ENCODE assay signal across 9 cellular contexts in the genomic region with DNA sequence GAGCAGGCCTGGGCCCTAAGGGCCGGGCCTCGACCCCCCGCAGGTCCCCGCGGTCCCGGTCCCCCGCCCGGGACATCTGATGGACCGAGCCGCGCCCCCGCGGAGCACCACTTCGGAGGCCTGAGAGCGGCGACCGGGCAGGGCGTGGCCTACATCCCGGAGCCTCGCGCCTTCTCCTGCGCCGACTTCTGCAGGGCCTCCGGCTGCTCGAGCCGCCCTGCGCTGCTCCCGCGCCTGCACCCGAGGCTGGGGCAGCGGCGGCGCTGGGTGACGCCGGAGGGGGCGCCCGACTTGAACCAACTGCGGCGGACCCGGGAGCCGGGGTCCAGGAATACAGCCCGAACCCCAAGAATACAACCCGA. TPM values are rescaled to one million over a fixed set of nuclear protein-coding genes. Genes with fewer than 3 reads are reported as not detected.
DNase-seq lines count a peak whose midpoint lies in the region; ATAC-seq and TF ChIP-seq lines count a peak whose summit lies in the region.
"Had no signal": no experiment of that assay in that cellular context is flagged by ENCODE, and none has a peak within 500 bp of the region (broad histone marks: within the 10 kb centered on the region; RNA-seq: fewer than 3 reads in every experiment).

No MANE protein-coding gene starts in this region.

- ATAC-seq in left colon (peak; percentile 60), GM19395 (IDR thresholded peaks at IDR 0.05; ENCODE audit: unreplicated experiment) (no peak)
- peak; percentile 63 to 74 for ATAC-seq in stimulated activated naive B cell treated with anti-CD40 and anti-IgM and Interleukin-4, amounts not matched to agents 10 μg/mL and 1 μg/mL and 100 μg/mL, for 72 hours (replicated peaks)

- H3K27ac ChIP-seq in Peyer's patch = no peak overlapping the region

- H3K9me3 ChIP-seq in Peyer's patch = no peaks in the 10 kb centered on the region

- H3K4me1 Mint-ChIP-seq in activated naive CD4-positive, alpha-beta T cell treated with anti-CD3 and anti-CD28 coated beads, Interleukin-2, amount 50 U/mL, for 24 hours = peaks cover 8% of the 10 kb centered on the region
- no peaks in the 10 kb centered on the region for H3K4me1 Mint-ChIP-seq in stimulated activated naive B cell treated with anti-CD40 and anti-IgM and Interleukin-4, amounts not matched to agents 10 μg/mL and 1 μg/mL and 100 μg/mL, for 72 hours

- H3K4me3 ChIP-seq in Peyer's patch = peak overlapping the region; percentile 21 to 41 (median 32)

- DNase-seq in Peyer's patch (peak in 2 of 3 donors; percentile 62 to 65), left colon (peak in 1 of 2 donors; percentile 53), OCI-M1 (lab: John Stamatoyannopoulos, UW) (no peak), epidermal melanocyte (ENCODE audit: insufficient read length, low spot score) (no peak), GM03348 (ENCODE audit: low spot score) (no peak)
- DNase-seq in stimulated activated naive B cell treated with anti-CD40 and anti-IgM and Interleukin-4, amounts not matched to agents 10 μg/mL and 1 μg/mL and 100 μg/mL, for 72 hours = no peak

- H3K4me1 ChIP-seq in Peyer's patch = peaks cover 0 to 10% (median 0%) of the 10 kb centered on the region in 4 donors

- TF ChIP-seq CTCF in Peyer's patch (IDR thresholded peaks at IDR 0.05) = no peak

- H3K36me3 ChIP-seq in Peyer's patch = no peaks in the 10 kb centered on the region

- peaks cover 0 to 8% of the 10 kb centered on the region in 2 donors for H3K27me3 ChIP-seq in Peyer's patch

- H3K27me3 Mint-ChIP-seq in activated naive CD4-positive, alpha-beta T cell treated with anti-CD3 and anti-CD28 coated beads, Interleukin-2, amount 50 U/mL, for 24 hours = peaks cover 3% of the 10 kb centered on the region
- H3K27me3 Mint-ChIP-seq in stimulated activated naive B cell treated with anti-CD40 and anti-IgM and Interleukin-4, amounts not matched to agents 10 μg/mL and 1 μg/mL and 100 μg/mL, for 72 hours = peaks cover 41 to 44% of the 10 kb centered on the region in 2 donors

- H3K36me3 Mint-ChIP-seq in activated naive CD4-positive, alpha-beta T cell treated with anti-CD3 and anti-CD28 coated beads, Interleukin-2, amount 50 U/mL, for 24 hours = peaks cover 4% of the 10 kb centered on the region
- peaks cover 8 to 21% of the 10 kb centered on the region in 2 donors for H3K36me3 Mint-ChIP-seq in stimulated activated naive B cell treated with anti-CD40 and anti-IgM and Interleukin-4, amounts not matched to agents 10 μg/mL and 1 μg/mL and 100 μg/mL, for 72 hours

- H3K4me3 Mint-ChIP-seq in activated naive CD4-positive, alpha-beta T cell treated with anti-CD3 and anti-CD28 coated beads, Interleukin-2, amount 50 U/mL, for 24 hours = peak overlapping the region; percentile 37
- peak overlapping the region; percentile 29 to 59 for H3K4me3 Mint-ChIP-seq in stimulated activated naive B cell treated with anti-CD40 and anti-IgM and Interleukin-4, amounts not matched to agents 10 μg/mL and 1 μg/mL and 100 μg/mL, for 72 hours

- no peak for TF ChIP-seq POLR2A in Peyer's patch (IDR thresholded peaks at IDR 0.05)

- intact Hi-C loops in left colon (cut with DNase I, micrococcal nuclease) = no loop called here

- no peaks in the 10 kb centered on the region for H3K9me3 Mint-ChIP-seq in activated naive CD4-positive, alpha-beta T cell treated with anti-CD3 and anti-CD28 coated beads, Interleukin-2, amount 50 U/mL, for 24 hours
- peaks cover 9 to 17% of the 10 kb centered on the region in 2 donors for H3K9me3 Mint-ChIP-seq in stimulated activated naive B cell treated with anti-CD40 and anti-IgM and Interleukin-4, amounts not matched to agents 10 μg/mL and 1 μg/mL and 100 μg/mL, for 72 hours

- H3K27ac Mint-ChIP-seq in activated naive CD4-positive, alpha-beta T cell treated with anti-CD3 and anti-CD28 coated beads, Interleukin-2, amount 50 U/mL, for 24 hours = no peak overlapping the region
- no peak overlapping the region for H3K27ac Mint-ChIP-seq in stimulated activated naive B cell treated with anti-CD40 and anti-IgM and Interleukin-4, amounts not matched to agents 10 μg/mL and 1 μg/mL and 100 μg/mL, for 72 hours

RNA-seq across cellular contexts. Expression of a gene that starts 14.9 kb away (rescaled TPM):
- total RNA-seq in Peyer's patch = not detected
- total RNA-seq in left colon = under 1 TPM; 0.39 to 0.55 TPM
- total RNA-seq: SK-MEL-5 had no signal

RNA-seq across cellular contexts. Expression of a gene that starts 44.6 kb away (rescaled TPM):
- total RNA-seq in Peyer's patch (10 to 100 TPM in 1 of 4 donors, 1 to 10 TPM in 3; 3.3 to 40.4 (median 4.0) TPM), left colon (1 to 10 TPM; 1.7 to 3.7 TPM)

RNA-seq across cellular contexts. Expression of a gene that starts 51.8 kb away (rescaled TPM):
- total RNA-seq in Peyer's patch (1 to 10 TPM in 3 of 4 donors, not detected in 1; 1.5 to 2.4 (median 1.7) TPM), left colon (1 to 10 TPM; 2.1 to 2.9 TPM)

Comparison
In these comparisons a context has a peak if more than half of its experiments do, and no peak if none do; other contexts are left out.
1. DNase-seq: peak in Peyer's patch (2 of 3); none in stimulated activated naive B cell treated with anti-CD40 and anti-IgM and Interleukin-4, amounts not matched to agents 10 μg/mL and 1 μg/mL and 100 μg/mL, for 72 hours (single experiment), OCI-M1 (single experiment), epidermal melanocyte (single experiment) and GM03348 (single experiment).